In the genomic region with DNA sequence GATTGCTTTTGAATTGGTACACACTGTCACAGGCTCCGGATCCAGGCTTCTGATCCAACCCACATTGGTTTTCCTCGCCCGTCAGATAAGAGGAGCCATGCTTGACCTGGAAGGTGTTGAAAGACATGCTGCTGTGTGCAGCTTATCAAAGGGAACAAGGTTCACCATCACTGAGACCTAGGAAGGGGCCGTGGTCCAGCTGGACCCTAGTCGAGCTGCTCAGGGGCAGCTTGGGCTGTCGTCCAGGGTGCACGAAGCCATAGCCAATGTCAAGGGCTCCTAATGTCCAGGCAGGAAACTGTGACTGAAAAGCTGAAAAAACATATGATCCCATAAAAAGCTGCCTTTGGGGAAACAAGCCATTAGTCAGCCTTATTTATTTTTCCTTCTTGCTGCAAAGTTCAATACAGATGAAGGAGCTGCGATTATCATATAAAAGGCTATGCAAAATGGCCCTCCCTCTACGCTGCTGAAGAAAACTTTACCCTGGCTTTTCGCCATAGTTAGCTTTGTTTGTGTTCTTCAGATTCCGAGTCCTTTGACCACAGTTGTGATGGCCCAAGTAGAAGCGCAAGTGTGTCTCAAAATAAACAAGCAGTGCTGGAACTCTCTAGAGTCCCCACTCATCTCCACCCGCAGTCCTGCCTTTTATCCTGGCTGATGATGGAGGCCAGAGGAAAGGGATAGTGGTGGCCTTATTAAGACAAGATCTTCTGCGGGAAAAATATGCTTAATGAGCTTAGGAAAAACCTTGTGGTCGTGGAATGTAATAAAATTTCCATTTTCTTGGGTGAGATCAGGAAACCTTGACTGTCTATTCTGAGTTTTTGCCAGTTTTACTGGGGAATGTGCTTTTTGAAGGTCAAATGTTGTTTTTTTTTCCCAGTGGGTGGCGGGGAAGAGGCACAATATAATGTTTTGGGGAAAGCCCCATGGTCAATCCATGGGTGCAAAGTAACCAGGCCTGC, we compare ENCODE assay signal across 14 cellular contexts.
DNase-seq lines count a peak whose midpoint lies in the region; ATAC-seq lines count a peak whose summit lies in the region.
"Had no signal": no experiment of that assay in that cellular context is flagged by ENCODE, and none has a peak within 500 bp of the region (broad histone marks: within the 10 kb centered on the region; RNA-seq: fewer than 3 reads in every experiment).

No MANE protein-coding gene starts in this region.

- H3K36me3 ChIP-seq in HAP-1 (replicated peaks) = no peaks in the 10 kb centered on the region

- ATAC-seq in right cardiac atrium (peak; percentile 91 to 94), sciatic nerve (peak; percentile 82), HG03159 (IDR thresholded peaks at IDR 0.05; ENCODE audit: unreplicated experiment) (no peak), GM19395 (IDR thresholded peaks at IDR 0.05; ENCODE audit: unreplicated experiment) (no peak)
- no peak for ATAC-seq in stimulated activated naive CD8-positive, alpha-beta T cell treated with anti-CD3 and anti-CD28 coated beads, Interleukin-15, Interleukin-2, amounts not matched to agents 100 U/mL and 50 U/mL, for 24 hours
- ATAC-seq: psoas muscle, SK-N-SH treated with all-trans-retinoic acid at 6 μM for 48 hours had no signal

- WGBS in right cardiac atrium = 27% methylated on average over 16 of the region's 16 CpGs

- H3K27me3 ChIP-seq in HAP-1 (ENCODE audit: low read depth) = peaks cover 2% of the 10 kb centered on the region
- no peaks in the 10 kb centered on the region for H3K27me3 ChIP-seq in right cardiac atrium (ENCODE audit: control insufficient read depth, insufficient read depth)

- H3K4me3 ChIP-seq in HAP-1 = no peak overlapping the region
- H3K4me3 ChIP-seq in right cardiac atrium (ENCODE audit: low read length) = no peak overlapping the region
- H3K4me3 ChIP-seq: psoas muscle had no signal

- in situ Hi-C loops in HAP-1 (cut with MboI; ENCODE audit: low sequenced_read_pairs) = no loop called here

- H3K4me1 ChIP-seq in HAP-1 (peaks cover 7% of the 10 kb centered on the region; the same call in 1 of the 2 replicates), right cardiac atrium (ENCODE audit: control insufficient read depth, insufficient read depth, low read length) (peaks cover 6% of the 10 kb centered on the region)

- intact Hi-C loops in right cardiac atrium (cut with DNase I) (loop anchor here in 1 of 4 donors (10.0 kb wide), 2 partner anchors 56 to 136 kb away; no protein-coding TSS in a partner anchor), sciatic nerve (cut with DNase I) (no loop called here)

- peak; percentile 12 to 63 for DNase-seq in HAP-1 (ENCODE audit: low spot score in 2 of 2)
- peak; percentile 20 for DNase-seq in brain pericyte (ENCODE audit: low read depth, low spot score)
- peak; percentile 70 to 93 (median 89) for DNase-seq in right cardiac atrium
- DNase-seq in sciatic nerve (ENCODE audit: low spot score) = no peak
- no peak for DNase-seq in GDM1 (lab: John Stamatoyannopoulos, UW)
- DNase-seq in stimulated activated naive CD8-positive, alpha-beta T cell treated with anti-CD3 and anti-CD28 coated beads, Interleukin-15, Interleukin-2, amounts not matched to agents 100 U/mL and 50 U/mL, for 24 hours = no peak
- DNase-seq: activated T-cell treated with anti-CD3 and anti-CD28 coated beads, Interleukin-2, amount 50 U/mL, for 24 hours; central memory CD4-positive, alpha-beta T cell; NCI-H1694 treated with DMSO at 0.1 percent for 48 hours; nephron progenitor cell had no signal

- peak overlapping the region; percentile 70 for H3K27ac ChIP-seq in right cardiac atrium (ENCODE audit: low read length)
- H3K27ac ChIP-seq: psoas muscle had no signal

- no peaks in the 10 kb centered on the region for H3K9me3 ChIP-seq in HAP-1
- no peaks in the 10 kb centered on the region for H3K9me3 ChIP-seq in right cardiac atrium (ENCODE audit: control insufficient read depth, low read length)
- H3K9me3 ChIP-seq: psoas muscle had no signal

Comparison
In these comparisons a context has a peak if more than half of its experiments do, and no peak if none do; other contexts are left out.
1. DNase-seq: peak in HAP-1 (2 of 2), brain pericyte (single experiment) and right cardiac atrium (3 of 3); none in sciatic nerve (single experiment), GDM1 (single experiment) and stimulated activated naive CD8-positive, alpha-beta T cell treated with anti-CD3 and anti-CD28 coated beads, Interleukin-15, Interleukin-2, amounts not matched to agents 100 U/mL and 50 U/mL, for 24 hours (single experiment).
2. ATAC-seq: peak in right cardiac atrium (2 of 2) and sciatic nerve (single experiment); none in HG03159 (single experiment), stimulated activated naive CD8-positive, alpha-beta T cell treated with anti-CD3 and anti-CD28 coated beads, Interleukin-15, Interleukin-2, amounts not matched to agents 100 U/mL and 50 U/mL, for 24 hours (single experiment) and GM19395 (single experiment).